In genomic region chr1:193256019-193256418, GRCh38 we compare ENCODE assay signal across 20 cellular contexts.
"Had no signal": no experiment of that assay in that cellular context is flagged by ENCODE, and none has a peak within 500 bp of the region (broad histone marks: within the 10 kb centered on the region; RNA-seq: fewer than 3 reads in every experiment).

No MANE protein-coding gene starts in this region.

- H3K27ac ChIP-seq: cardiac muscle cell, esophagus squamous epithelium, left ventricle myocardium inferior, spleen, thyroid gland had no signal

- DNase-seq: activated CD4-positive, alpha-beta T cell treated with anti-CD3 and anti-CD28 coated beads, Interleukin-2, amount 10 ng/mL, durations not matched to agents 24 days and 14 days; activated CD4-positive, CD25-positive, alpha-beta regulatory T cell; activated CD8-positive, alpha-beta T cell treated with anti-CD3 and anti-CD28 coated beads for 36 hours; activated naive CD4-positive, alpha-beta T cell; activated naive CD8-positive, alpha-beta T cell treated with anti-CD3 and anti-CD28 coated beads, Interleukin-2, amount 10 ng/mL, durations not matched to agents 7 days and 5 days; activated T-cell treated with anti-CD3 and anti-CD28 coated beads, Interleukin-2, amount 50 U/mL, for 1 hour; amygdala; effector memory CD8-positive, alpha-beta T cell; esophagus squamous epithelium; immature natural killer cell; kidney glomerular epithelial cell; left ventricle myocardium inferior; mammary epithelial cell; nephron progenitor cell; nucleus accumbens; spleen; stimulated activated naive B cell treated with anti-CD40 and anti-IgM and Interleukin-4, amounts not matched to agents 10 μg/mL and 1 μg/mL and 100 μg/mL, for 72 hours; thyroid gland had no signal

- H3K27me3 ChIP-seq: cardiac muscle cell, esophagus squamous epithelium, spleen, thyroid gland had no signal

- H3K9me3 ChIP-seq: esophagus squamous epithelium, left ventricle myocardium inferior, spleen, thyroid gland had no signal

- ATAC-seq: activated CD8-positive, alpha-beta T cell treated with anti-CD3 and anti-CD28 coated beads for 36 hours; activated T-helper 17 cell treated with anti-CD3 and anti-CD28 coated beads, Interleukin-2, amount 50 U/mL, for 72 hours; effector memory CD8-positive, alpha-beta T cell; stimulated activated naive B cell treated with anti-CD40 and anti-IgM and Interleukin-4, amounts not matched to agents 10 μg/mL and 1 μg/mL and 100 μg/mL, for 72 hours had no signal

- H3K4me1 ChIP-seq: esophagus squamous epithelium, spleen, thyroid gland had no signal

- H3K4me3 ChIP-seq: cardiac muscle cell, esophagus squamous epithelium, left ventricle myocardium inferior, spleen, thyroid gland had no signal

- H3K36me3 ChIP-seq: cardiac muscle cell, thyroid gland had no signal
